Comparison of ENCODE assay signal across 19 cellular contexts in genomic region chr7:158074896-158075632, GRCh38.
DNase-seq lines count a peak whose midpoint lies in the region; ATAC-seq and TF ChIP-seq lines count a peak whose summit lies in the region.
"Had no signal": no experiment of that assay in that cellular context is flagged by ENCODE, and none has a peak within 500 bp of the region (broad histone marks: within the 10 kb centered on the region; RNA-seq: fewer than 3 reads in every experiment).

No MANE protein-coding gene starts in this region.

- no peaks in the 10 kb centered on the region for H3K36me3 ChIP-seq in upper lobe of right lung
- H3K36me3 ChIP-seq: adrenal gland, breast epithelium, Peyer's patch had no signal

- no peaks in the 10 kb centered on the region for H3K4me1 Mint-ChIP-seq in chondrocyte (ENCODE audit: low read depth)
- H3K4me1 Mint-ChIP-seq: nephron progenitor cell had no signal

- no peaks in the 10 kb centered on the region for H3K27me3 ChIP-seq in upper lobe of right lung
- H3K27me3 ChIP-seq: adrenal gland, Peyer's patch had no signal

- ATAC-seq in upper lobe of right lung (no peak), GM21786 (IDR thresholded peaks at IDR 0.05; ENCODE audit: unreplicated experiment) (no peak), GM18870 (IDR thresholded peaks at IDR 0.05; ENCODE audit: unreplicated experiment) (no peak)
- ATAC-seq: activated CD8-positive, alpha-beta T cell treated with anti-CD3 and anti-CD28 coated beads for 36 hours; HepG2; left ventricle myocardium superior had no signal

- H3K27ac ChIP-seq in upper lobe of right lung, result no peak overlapping the region
- H3K27ac ChIP-seq: 22Rv1, adrenal gland, breast epithelium, Peyer's patch had no signal

- intact Hi-C loops in upper lobe of right lung (cut with DNase I), result no loop called here

- no peak overlapping the region for H3K27ac Mint-ChIP-seq in chondrocyte (ENCODE audit: unreplicated experiment)
- H3K27ac Mint-ChIP-seq: activated CD8-positive, alpha-beta T cell treated with anti-CD3 and anti-CD28 coated beads for 36 hours; dendritic cell treated with granulocyte-macrophage colony-stimulating factor and Interleukin-4, amounts not matched to agents 40 ng/mL and 50 ng/mL, for 4 days; nephron progenitor cell; type B pancreatic cell had no signal

- no peaks in the 10 kb centered on the region for H3K4me1 ChIP-seq in upper lobe of right lung
- H3K4me1 ChIP-seq: adrenal gland, breast epithelium, Peyer's patch had no signal

- no peaks in the 10 kb centered on the region for H3K9me3 ChIP-seq in upper lobe of right lung
- H3K9me3 ChIP-seq: adrenal gland, breast epithelium, Peyer's patch had no signal

- TF ChIP-seq CTCF in chondrocyte (IDR thresholded peaks at IDR 0.05) (no peak), upper lobe of right lung (IDR thresholded peaks at IDR 0.05) (no peak)

- no peak overlapping the region for H3K4me3 Mint-ChIP-seq in chondrocyte (ENCODE audit: unreplicated experiment)
- H3K4me3 Mint-ChIP-seq: activated CD8-positive, alpha-beta T cell treated with anti-CD3 and anti-CD28 coated beads for 36 hours; dendritic cell treated with granulocyte-macrophage colony-stimulating factor and Interleukin-4, amounts not matched to agents 40 ng/mL and 50 ng/mL, for 4 days; nephron progenitor cell; type B pancreatic cell had no signal

- peaks cover 2% of the 10 kb centered on the region for H3K36me3 Mint-ChIP-seq in chondrocyte (ENCODE audit: low read depth)
- H3K36me3 Mint-ChIP-seq: type B pancreatic cell had no signal

- peak; percentile 47 for DNase-seq in DMS153 (lab: John Stamatoyannopoulos, UW)
- DNase-seq in DMS153 treated with DMSO at 0.1 percent for 48 hours (lab: John Stamatoyannopoulos, UW; ENCODE audit: unreplicated experiment), result no peak
- peak; percentile 48 for DNase-seq in NCI-H2227 treated with DMSO at 0.1 percent for 48 hours (lab: John Stamatoyannopoulos, UW)
- DNase-seq in chondrocyte (ENCODE audit: low spot score), result peak; percentile 88
- DNase-seq in upper lobe of right lung, result peak; percentile 55
- DNase-seq in NCI-H128 (lab: John Stamatoyannopoulos, UW; ENCODE audit: unreplicated experiment), result no peak
- DNase-seq: activated CD4-positive, CD25-positive, alpha-beta regulatory T cell; activated CD8-positive, alpha-beta T cell treated with anti-CD3 and anti-CD28 coated beads for 36 hours; adrenal gland; left ventricle myocardium superior; nephron progenitor cell had no signal

- H3K4me3 ChIP-seq in upper lobe of right lung, result no peak overlapping the region
- H3K4me3 ChIP-seq: adrenal gland, breast epithelium, Peyer's patch had no signal

- no peaks in the 10 kb centered on the region for H3K27me3 Mint-ChIP-seq in chondrocyte (ENCODE audit: low read depth)
- H3K27me3 Mint-ChIP-seq: activated CD8-positive, alpha-beta T cell treated with anti-CD3 and anti-CD28 coated beads for 36 hours; dendritic cell treated with granulocyte-macrophage colony-stimulating factor and Interleukin-4, amounts not matched to agents 40 ng/mL and 50 ng/mL, for 4 days; type B pancreatic cell had no signal

- peaks cover 11% of the 10 kb centered on the region for H3K9me3 Mint-ChIP-seq in chondrocyte (ENCODE audit: low read depth)
- H3K9me3 Mint-ChIP-seq: type B pancreatic cell had no signal

Comparison
In these comparisons a context has a peak if more than half of its experiments do, and no peak if none do; other contexts are left out.
1. DNase-seq: peak in DMS153 (single experiment), NCI-H2227 treated with DMSO at 0.1 percent for 48 hours (single experiment), chondrocyte (single experiment) and upper lobe of right lung (single experiment); none in DMS153 treated with DMSO at 0.1 percent for 48 hours (single experiment) and NCI-H128 (single experiment).